ENCODE assay signal across 1 cellular context in the genomic region with DNA sequence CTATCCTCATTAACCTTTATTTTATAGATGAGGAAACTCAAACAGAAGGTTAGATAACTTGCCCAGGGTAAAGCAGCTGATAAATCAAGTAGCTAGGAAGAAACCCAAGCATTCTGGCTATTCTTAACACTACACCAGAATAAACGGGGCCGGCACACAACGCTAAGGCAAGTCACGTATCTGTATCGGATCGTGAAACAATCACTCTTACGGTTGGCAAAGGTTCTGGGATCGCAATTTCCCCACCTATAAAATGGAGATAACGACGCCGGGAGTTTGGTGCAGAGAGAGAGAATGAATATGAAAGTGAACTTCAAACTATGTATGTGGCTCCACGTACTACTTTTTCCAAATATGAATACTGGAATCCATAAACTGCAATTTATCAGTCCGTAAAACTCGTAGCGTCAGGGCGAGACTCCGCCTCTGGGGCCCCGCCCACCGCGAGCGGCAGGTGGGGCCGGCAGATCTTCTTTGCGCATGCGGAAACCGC.
TF ChIP-seq lines count a peak whose summit lies in the region.

No MANE protein-coding gene starts in this region.

TF ChIP-seq in WTC11, 78 proteins besides CTCF, POLR2A, EP300 and RAD21 (continued from another document):
- TF ChIP-seq FOXK1 (CRISPR knock-in tag; IDR thresholded peaks at IDR 0.05) (no peak), ATF1 (CRISPR knock-in tag; IDR thresholded peaks at IDR 0.05) (no peak)
